Comparison of ENCODE assay signal across 32 cellular contexts in genomic region chr6:122665929-122666328, GRCh38. TPM values are rescaled to one million over a fixed set of nuclear protein-coding genes. Genes with fewer than 3 reads are reported as not detected.
"Had no signal": no experiment of that assay in that cellular context is flagged by ENCODE, and none has a peak within 500 bp of the region (broad histone marks: within the 10 kb centered on the region; RNA-seq: fewer than 3 reads in every experiment).

No MANE protein-coding gene starts in this region.

- H3K27ac ChIP-seq: colonic mucosa, esophagus squamous epithelium, heart right ventricle, ovary, psoas muscle, sigmoid colon, stomach, thyroid gland, upper lobe of right lung, uterus had no signal

- H3K4me3 ChIP-seq: colonic mucosa, esophagus squamous epithelium, heart right ventricle, lung, ovary, psoas muscle, sigmoid colon, stomach, thyroid gland, upper lobe of right lung, uterus had no signal

- H3K4me1 ChIP-seq: colonic mucosa, esophagus squamous epithelium, heart right ventricle, psoas muscle, sigmoid colon, stomach, thyroid gland, upper lobe of right lung, uterus had no signal

- H3K27ac Mint-ChIP-seq: dendritic cell treated with granulocyte-macrophage colony-stimulating factor and Interleukin-4, amounts not matched to agents 40 ng/mL and 50 ng/mL, for 4 days; immature natural killer cell; natural killer cell; stimulated activated effector memory CD8-positive, alpha-beta T cell treated with anti-CD3 and anti-CD28 coated beads, Interleukin-12 subunit alpha, Interleukin-12 subunit beta, amount 100 ng/mL, for 72 hours had no signal

- H3K9me3 Mint-ChIP-seq: dendritic cell treated with granulocyte-macrophage colony-stimulating factor and Interleukin-4, amounts not matched to agents 40 ng/mL and 50 ng/mL, for 4 days; stimulated activated effector memory CD8-positive, alpha-beta T cell treated with anti-CD3 and anti-CD28 coated beads, Interleukin-12 subunit alpha, Interleukin-12 subunit beta, amount 100 ng/mL, for 72 hours had no signal

- H3K4me3 Mint-ChIP-seq: dendritic cell treated with granulocyte-macrophage colony-stimulating factor and Interleukin-4, amounts not matched to agents 40 ng/mL and 50 ng/mL, for 4 days; immature natural killer cell; natural killer cell; stimulated activated effector memory CD8-positive, alpha-beta T cell treated with anti-CD3 and anti-CD28 coated beads, Interleukin-12 subunit alpha, Interleukin-12 subunit beta, amount 100 ng/mL, for 72 hours had no signal

- H3K27me3 ChIP-seq: colonic mucosa, esophagus squamous epithelium, heart right ventricle, ovary, sigmoid colon, stomach, thyroid gland, upper lobe of right lung, uterus had no signal

- DNase-seq: colonic mucosa; effector CD8-positive, alpha-beta T cell; esophagus squamous epithelium; foreskin melanocyte; glutamatergic neuron; heart right ventricle; hypothalamus; immature natural killer cell; islet precursor cell; kidney glomerular epithelial cell; mesenchymal stem cell; midbrain; natural killer cell; occipital lobe; ovary; posterior cingulate gyrus; psoas muscle; right cardiac atrium; sigmoid colon; stimulated activated CD4-positive, alpha-beta T cell treated with anti-CD3 and anti-CD28 coated beads, Interleukin-2, amount 100 ng/mL, for 24 hours; stimulated activated CD4-positive, alpha-beta T cell treated with anti-CD3 and anti-CD28 coated beads, Interleukin-4, amount 100 ng/mL, for 24 hours; stimulated activated naive CD4-positive, alpha-beta T cell treated with Interleukin-2 at 50 U/mL for 16 hours; stomach; thyroid gland; upper lobe of right lung; uterus had no signal

- H3K36me3 ChIP-seq: colonic mucosa, esophagus squamous epithelium, heart right ventricle, ovary, sigmoid colon, stomach, thyroid gland, upper lobe of right lung, uterus had no signal

- ATAC-seq: heart right ventricle; left lobe of liver; natural killer cell; psoas muscle; right cardiac atrium; stimulated activated effector memory CD8-positive, alpha-beta T cell treated with anti-CD3 and anti-CD28 coated beads, Interleukin-12 subunit alpha, Interleukin-12 subunit beta, amount 100 ng/mL, for 72 hours; upper lobe of right lung had no signal

- H3K36me3 Mint-ChIP-seq: immature natural killer cell; natural killer cell; stimulated activated effector memory CD8-positive, alpha-beta T cell treated with anti-CD3 and anti-CD28 coated beads, Interleukin-12 subunit alpha, Interleukin-12 subunit beta, amount 100 ng/mL, for 72 hours had no signal

- H3K9me3 ChIP-seq: colonic mucosa, esophagus squamous epithelium, heart right ventricle, ovary, psoas muscle, sigmoid colon, stomach, thyroid gland, upper lobe of right lung, uterus had no signal

- H3K4me1 Mint-ChIP-seq: immature natural killer cell; natural killer cell; stimulated activated effector memory CD8-positive, alpha-beta T cell treated with anti-CD3 and anti-CD28 coated beads, Interleukin-12 subunit alpha, Interleukin-12 subunit beta, amount 100 ng/mL, for 72 hours had no signal

RNA-seq across cellular contexts. Expression of gene PKIB, which starts 55.7 kb away (rescaled TPM):
- total RNA-seq: endothelial cell of umbilical vein, skeletal muscle tissue had no signal
- polyA plus RNA-seq: endothelial cell of umbilical vein had no signal
